Comparison of ENCODE assay signal across 8 cellular contexts in genomic region chr3:197665142-197665491, GRCh38.
DNase-seq lines count a peak whose midpoint lies in the region; ATAC-seq, FAIRE-seq and TF ChIP-seq lines count a peak whose summit lies in the region.
"Not testable (repeated sequence)": the region's sequence is repeated elsewhere in the genome, so short reads cannot be mapped to it uniquely, and the experiment has no call there.

No MANE protein-coding gene starts in this region.

- H3K9me3 ChIP-seq in A549; PC-9 (ENCODE audit: insufficient read depth, low read depth); ascending aorta; trophoblast cell (ENCODE audit: insufficient read depth, low read depth, low read length): not testable (repeated sequence)

- not testable (repeated sequence) for H4K8ac ChIP-seq in trophoblast cell (ENCODE audit: low read depth, low read length)

- not testable (repeated sequence) for FAIRE-seq in A549 (lab: Jason Lieb, UNC)

- not testable (repeated sequence) for H4K20me1 ChIP-seq in PC-9 (ENCODE audit: insufficient read depth)

- not testable (repeated sequence) for H2BK12ac ChIP-seq in trophoblast cell (ENCODE audit: low read length)

- H2AFZ ChIP-seq in PC-9; trophoblast cell (ENCODE audit: insufficient read depth, low read length, poor library complexity): not testable (repeated sequence)

- not testable (repeated sequence) for TF ChIP-seq RAD21 in A549 (conservative IDR thresholded peaks at IDR 0.05 in 1 of 2, IDR thresholded peaks at IDR 0.05 in 1 of 2)

- H3K18ac ChIP-seq in trophoblast cell (ENCODE audit: low read length) = not testable (repeated sequence)

- intact Hi-C loops in PC-9 (cut with micrococcal nuclease; ENCODE audit: unreplicated experiment); ascending aorta (cut with DNase I); Right ventricle myocardium superior (cut with DNase I): not testable (repeated sequence)

- CTCF ChIA-PET in A549 (lab: Yijun Ruan, JAX); PC-9 (lab: Charles Lee): not testable (repeated sequence)

- not testable (repeated sequence) for H2AK5ac ChIP-seq in trophoblast cell (ENCODE audit: low read length)

- TF ChIP-seq EP300 in A549 (IDR thresholded peaks at IDR 0.05) = not testable (repeated sequence)

- not testable (repeated sequence) for H3K79me2 ChIP-seq in PC-9 (ENCODE audit: low read depth); trophoblast cell (ENCODE audit: control insufficient read depth, insufficient read depth, low read length, poor library complexity)

- not testable (repeated sequence) for H3K23ac ChIP-seq in trophoblast cell (ENCODE audit: low read length)

- not testable (repeated sequence) for DNase-seq in A549 (ENCODE audit: low read depth in 1 of 2, low spot score in 1 of 2); PC-9; ascending aorta (ENCODE audit: low spot score in 2 of 2); Right ventricle myocardium superior; trophoblast cell

- not testable (repeated sequence) for H2BK5ac ChIP-seq in trophoblast cell (ENCODE audit: low read depth, low read length, poor library complexity)

- not testable (repeated sequence) for H3K36me3 ChIP-seq in PC-9 (ENCODE audit: low read depth); ascending aorta; trophoblast cell (ENCODE audit: control insufficient read depth in 1 of 2, insufficient read depth in 2 of 2, low read length in 2 of 2)

- not testable (repeated sequence) for H3K14ac ChIP-seq in trophoblast cell (ENCODE audit: low read length)

- H3K27ac ChIP-seq in A549 = peak overlapping the region; percentile 50 to 80; a peak in 2 of 6 replicates
- not testable (repeated sequence) for H3K27ac ChIP-seq in PC-9; ascending aorta; trophoblast cell (ENCODE audit: low read depth, low read length)

- peak overlapping the region; percentile 41 for H3K4me3 ChIP-seq in A549
- peak overlapping the region; percentile 41; the same call in 1 of the 2 replicates for H3K4me3 ChIP-seq in PC-9
- peak overlapping the region; percentile 48 to 58 for H3K4me3 ChIP-seq in ascending aorta
- H3K4me3 ChIP-seq in trophoblast cell (ENCODE audit: low read depth, low read length) = not testable (repeated sequence)

- H3F3A ChIP-seq in PC-9 (ENCODE audit: insufficient read depth, low read depth) = not testable (repeated sequence)

- H3K9me2 ChIP-seq in PC-9 (ENCODE audit: insufficient read depth) = not testable (repeated sequence)

- ATAC-seq in A549 = peak; percentile 90 to 99
- peak; percentile 81 for ATAC-seq in GM18867 (IDR thresholded peaks at IDR 0.05; ENCODE audit: unreplicated experiment)
- ATAC-seq in GM21786 (IDR thresholded peaks at IDR 0.05; ENCODE audit: unreplicated experiment) = peak; percentile 87
- ATAC-seq in HG03135 (IDR thresholded peaks at IDR 0.05; ENCODE audit: unreplicated experiment) = peak; percentile 89
- peak; percentile 97 for ATAC-seq in Right ventricle myocardium superior (ENCODE audit: poor library complexity)

- H3K27me3 ChIP-seq in PC-9 (ENCODE audit: insufficient read depth, low read depth); ascending aorta; trophoblast cell (ENCODE audit: insufficient read depth, low read length): not testable (repeated sequence)

- not testable (repeated sequence) for H4K91ac ChIP-seq in trophoblast cell (ENCODE audit: low read depth, low read length)

- H4K12ac ChIP-seq in trophoblast cell (ENCODE audit: low read depth, low read length) = not testable (repeated sequence)

- TF ChIP-seq CTCF in A549 (IDR thresholded peaks at IDR 0.05); PC-9 (conservative IDR thresholded peaks at IDR 0.05); ascending aorta (IDR thresholded peaks at IDR 0.05): not testable (repeated sequence)

- H3K4me1 ChIP-seq in A549; PC-9 (replicated peaks; ENCODE audit: insufficient read depth); ascending aorta; trophoblast cell (ENCODE audit: control insufficient read depth in 1 of 2, insufficient read depth in 2 of 2, low read length in 2 of 2): not testable (repeated sequence)

- not testable (repeated sequence) for TF ChIP-seq POLR2A in A549 (IDR thresholded peaks at IDR 0.05; ENCODE audit: low read length)

- not testable (repeated sequence) for H2BK120ac ChIP-seq in trophoblast cell (ENCODE audit: insufficient read depth, low read length, poor library complexity)

- 4% methylated on average over 4 of the region's 32 CpGs for WGBS in A549 (ENCODE audit: missing lambda C conversion rate)
- WGBS in trophoblast cell (ENCODE audit: extremely low coverage, insufficient coverage, insufficient read length) = no CpG with 5 or more reads among the region's 32 CpGs

- not testable (repeated sequence) for BruUV-seq in PC-9 (replicated peaks; lab: Mats Ljungman, UMichigan)

- not testable (repeated sequence) for H3K79me1 ChIP-seq in trophoblast cell (ENCODE audit: low read length)

- H3K4me2 ChIP-seq in A549 = peak overlapping the region; percentile 72; the same call in 2 of the 3 replicates
- H3K4me2 ChIP-seq in PC-9 = peak overlapping the region; percentile 60
- H3K4me2 ChIP-seq in trophoblast cell (ENCODE audit: low read length) = peak overlapping the region; percentile 70

- POLR2A ChIA-PET in A549 (lab: Yijun Ruan, JAX); PC-9 (lab: Charles Lee; ENCODE audit: unreplicated experiment): not testable (repeated sequence)

- not testable (repeated sequence) for H3K9ac ChIP-seq in trophoblast cell (ENCODE audit: low read length)

- H3K4ac ChIP-seq in trophoblast cell (ENCODE audit: low read depth, low read length) = not testable (repeated sequence)
